ENCODE assay signal across 30 cellular contexts in genomic region chr4:1751155-1751918, GRCh38.
"Had no signal": no experiment of that assay in that cellular context is flagged by ENCODE, and none has a peak within 500 bp of the region (broad histone marks: within the 10 kb centered on the region; RNA-seq: fewer than 3 reads in every experiment).

No MANE protein-coding gene starts in this region.

- H3K9me3 Mint-ChIP-seq: activated naive CD4-positive, alpha-beta T cell treated with anti-CD3 and anti-CD28 coated beads, Interleukin-2, amount 50 U/mL, for 72 hours; activated T-cell treated with anti-CD3 and anti-CD28 coated beads, Interleukin-2, amount 50 U/mL, for 72 hours; central memory CD8-positive, alpha-beta T cell; naive B cell; nephron progenitor cell; stimulated activated naive B cell treated with anti-CD40 and anti-IgM and Interleukin-4, amounts not matched to agents 10 μg/mL and 1 μg/mL and 100 μg/mL, for 72 hours; WTC11 had no signal

- H3K4me3 ChIP-seq: breast epithelium, pancreas, prostate gland, sigmoid colon, smooth muscle cell, testis, transverse colon, uterus had no signal

- H3K4me1 ChIP-seq: breast epithelium, pancreas, testis had no signal

- H3K9me3 ChIP-seq: breast epithelium, pancreas, prostate gland, sigmoid colon, testis, transverse colon, uterus had no signal

- H3K27me3 Mint-ChIP-seq: central memory CD8-positive, alpha-beta T cell; T-helper 17 cell had no signal

- DNase-seq: activated CD4-positive, alpha-beta T cell treated with anti-CD3 and anti-CD28 coated beads for 1 hour; activated CD4-positive, alpha-beta T cell treated with anti-CD3 and anti-CD28 coated beads, Interleukin-2, amount 50 U/mL, for 1 hour; activated naive CD4-positive, alpha-beta T cell; activated T-cell treated with anti-CD3 and anti-CD28 coated beads for 4 hours; activated T-cell treated with anti-CD3 and anti-CD28 coated beads, Interleukin-2, amount 50 U/mL, for 72 hours; dermis blood vessel endothelial cell; effector CD8-positive, alpha-beta T cell; head of caudate nucleus; hippocampal formation; kidney; left colon; mammary epithelial cell; naive B cell; nephron progenitor cell; pancreas; retina; sigmoid colon; stimulated activated CD4-positive, alpha-beta T cell treated with anti-CD3 and anti-CD28 coated beads, Interleukin-1b, Interleukin-23, amount 100 ng/mL, for 48 hours; stimulated activated naive B cell treated with anti-CD40 and anti-IgM and Interleukin-4, amounts not matched to agents 10 μg/mL and 1 μg/mL and 100 μg/mL, for 72 hours; T-helper 17 cell; testis; transverse colon; uterus had no signal

- H3K36me3 ChIP-seq: breast epithelium, pancreas, prostate gland, sigmoid colon, transverse colon, uterus had no signal

- H3K4me2 ChIP-seq: smooth muscle cell had no signal

- FAIRE-seq: endometrium, kidney, pancreas had no signal

- H3K36me3 Mint-ChIP-seq: activated naive CD4-positive, alpha-beta T cell treated with anti-CD3 and anti-CD28 coated beads, Interleukin-2, amount 50 U/mL, for 72 hours; naive B cell; stimulated activated naive B cell treated with anti-CD40 and anti-IgM and Interleukin-4, amounts not matched to agents 10 μg/mL and 1 μg/mL and 100 μg/mL, for 72 hours; WTC11 had no signal

- H3K27ac ChIP-seq: sigmoid colon, testis, transverse colon, uterus had no signal

- H3K27me3 ChIP-seq: breast epithelium, pancreas, testis, uterus had no signal

- H3K4me3 Mint-ChIP-seq: activated T-cell treated with anti-CD3 and anti-CD28 coated beads, Interleukin-2, amount 50 U/mL, for 72 hours; central memory CD8-positive, alpha-beta T cell; nephron progenitor cell; stimulated activated naive B cell treated with anti-CD40 and anti-IgM and Interleukin-4, amounts not matched to agents 10 μg/mL and 1 μg/mL and 100 μg/mL, for 72 hours; WTC11 had no signal

- ATAC-seq: activated T-cell treated with anti-CD3 and anti-CD28 coated beads, Interleukin-2, amount 50 U/mL, for 72 hours; T-helper 17 cell; WTC11 had no signal

- H3K27ac Mint-ChIP-seq: activated naive CD4-positive, alpha-beta T cell treated with anti-CD3 and anti-CD28 coated beads, Interleukin-2, amount 50 U/mL, for 72 hours; activated T-cell treated with anti-CD3 and anti-CD28 coated beads, Interleukin-2, amount 50 U/mL, for 72 hours; naive B cell; nephron progenitor cell; T-helper 17 cell; WTC11 had no signal

- H3K4me1 Mint-ChIP-seq: central memory CD8-positive, alpha-beta T cell; nephron progenitor cell; T-helper 17 cell; WTC11 had no signal
